35 cellular contexts compared by ENCODE assay signal in the genomic region with DNA sequence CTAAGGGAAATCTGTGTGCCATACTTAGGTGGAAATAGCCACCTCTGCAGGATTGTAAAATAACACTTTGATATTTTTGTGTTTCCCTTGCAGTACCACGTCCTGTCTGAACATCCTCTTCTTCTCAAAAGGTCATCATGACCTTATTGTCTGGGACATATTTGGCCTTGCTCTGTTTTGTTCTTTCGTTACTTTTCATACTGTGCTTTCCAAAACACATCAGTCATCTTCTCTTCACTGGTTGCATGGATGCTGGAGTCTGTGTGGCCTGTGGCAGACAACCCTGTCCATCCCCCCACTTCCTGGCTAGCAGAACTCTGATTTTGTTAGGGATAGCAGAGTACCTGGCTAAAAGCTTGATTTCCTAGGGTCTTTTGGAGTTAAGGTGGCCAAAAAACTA.
"Had no signal": no experiment of that assay in that cellular context is flagged by ENCODE, and none has a peak within 500 bp of the region (broad histone marks: within the 10 kb centered on the region; RNA-seq: fewer than 3 reads in every experiment).

No MANE protein-coding gene starts in this region.

- H3K27ac ChIP-seq: breast epithelium, KMS-11, SK-N-MC had no signal

- H3K36me3 Mint-ChIP-seq: activated naive CD8-positive, alpha-beta T cell treated with anti-CD3 and anti-CD28 coated beads, Interleukin-2, amount 10 ng/mL, durations not matched to agents 7 days and 5 days; T-cell had no signal

- ATAC-seq: activated T-helper 17 cell treated with anti-CD3 and anti-CD28 coated beads, Interleukin-2, amount 50 U/mL, for 72 hours; Panc1; Right ventricle myocardium inferior; T-cell had no signal

- H3K36me3 ChIP-seq: adrenal gland, breast epithelium, MG63 had no signal

- H3K9me3 ChIP-seq: adrenal gland, breast epithelium, MG63 had no signal

- DNase-seq: activated B cell treated with CpG ODN at 0.5 μM for 24 hours; activated CD4-positive, alpha-beta T cell treated with anti-CD3 and anti-CD28 coated beads for 1 hour; activated CD4-positive, alpha-beta T cell treated with anti-CD3 and anti-CD28 coated beads, Interleukin-2, amount 10 ng/mL, durations not matched to agents 24 days and 14 days; activated CD4-positive, alpha-beta T cell treated with anti-CD3 and anti-CD28 coated beads, Interleukin-2, amount 50 U/mL, for 48 hours; activated gamma-delta T cell treated with Interleukin-2 at 50 U/mL for 16 hours; activated naive CD4-positive, alpha-beta T cell treated with anti-CD3 and anti-CD28 coated beads, Interleukin-2, amount 50 U/mL, for 16 hours; activated naive CD8-positive, alpha-beta T cell treated with anti-CD3 and anti-CD28 coated beads, Interleukin-2, amount 10 ng/mL, durations not matched to agents 7 days and 5 days; activated T-cell treated with anti-CD3 and anti-CD28 coated beads for 4 hours; activated T-cell treated with anti-CD3 and anti-CD28 coated beads, Interleukin-2, amount 50 U/mL, for 48 hours; adrenal gland; anterior cingulate cortex; MG63; MV-4-11; NCI-H1092 treated with DMSO at 0.1 percent for 48 hours; NCI-H1417 treated with DMSO at 0.1 percent for 48 hours; NCI-H1694; NCI-H2029; NCI-H2107; NCI-H2171 treated with DMSO at 0.1 percent for 48 hours; NCI-H345; NCI-H510A; NCI-H526 treated with DMSO at 0.1 percent for 48 hours; NK-92 treated with Interleukin-12 subunit alpha and Interleukin-12 subunit beta, amount 100 ng/mL, for 24 hours; OCI-M1; RPMI8226; T-cell; T-helper 2 cell; T1000 had no signal

- H3K4me1 Mint-ChIP-seq: activated B cell treated with CpG ODN at 0.5 μM for 24 hours; activated CD4-positive, alpha-beta T cell treated with anti-CD3 and anti-CD28 coated beads, Interleukin-2, amount 10 ng/mL, durations not matched to agents 24 days and 14 days; activated T-helper 17 cell treated with anti-CD3 and anti-CD28 coated beads, Interleukin-2, amount 50 U/mL, for 72 hours; T-cell had no signal

- H3K4me3 ChIP-seq: adrenal gland, breast epithelium, MG63, SK-N-MC had no signal

- H3K4me1 ChIP-seq: adrenal gland, breast epithelium had no signal

- H3K4me3 Mint-ChIP-seq: activated B cell treated with CpG ODN at 0.5 μM for 24 hours; activated CD4-positive, alpha-beta T cell treated with anti-CD3 and anti-CD28 coated beads, Interleukin-2, amount 10 ng/mL, durations not matched to agents 24 days and 14 days; activated naive CD8-positive, alpha-beta T cell treated with anti-CD3 and anti-CD28 coated beads, Interleukin-2, amount 10 ng/mL, durations not matched to agents 7 days and 5 days; activated T-helper 17 cell treated with anti-CD3 and anti-CD28 coated beads, Interleukin-2, amount 50 U/mL, for 72 hours; T-cell had no signal

- H3K27ac Mint-ChIP-seq: activated B cell treated with CpG ODN at 0.5 μM for 24 hours; activated CD4-positive, alpha-beta T cell treated with anti-CD3 and anti-CD28 coated beads, Interleukin-2, amount 10 ng/mL, durations not matched to agents 24 days and 14 days; activated naive CD8-positive, alpha-beta T cell treated with anti-CD3 and anti-CD28 coated beads, Interleukin-2, amount 10 ng/mL, durations not matched to agents 7 days and 5 days; activated T-helper 17 cell treated with anti-CD3 and anti-CD28 coated beads, Interleukin-2, amount 50 U/mL, for 72 hours; T-cell had no signal

- H3K27me3 ChIP-seq: adrenal gland, breast epithelium had no signal

- FAIRE-seq: TTC549 had no signal

- H3K4me2 ChIP-seq: KMS-11 had no signal

- H3K9ac ChIP-seq: KMS-11 had no signal
